Comparison of ENCODE assay signal across 33 cellular contexts in genomic region chr10:118992496-118992895, GRCh38.
"Had no signal": no experiment of that assay in that cellular context is flagged by ENCODE, and none has a peak within 500 bp of the region (broad histone marks: within the 10 kb centered on the region; RNA-seq: fewer than 3 reads in every experiment).

No MANE protein-coding gene starts in this region.

- DNase-seq: Karpas-422, Kasumi-1, KBM-7, KG1, MG63, MM.1S, MV-4-11, NCI-H1048, NCI-H1092, NCI-H1092 treated with DMSO at 0.1 percent for 48 hours, NCI-H1105, NCI-H1105 treated with DMSO at 0.1 percent for 48 hours, NCI-H1417, NCI-H1417 treated with DMSO at 0.1 percent for 48 hours, NCI-H1436, NCI-H1436 treated with DMSO at 0.1 percent for 48 hours, NCI-H1694, NCI-H1694 treated with DMSO at 0.1 percent for 48 hours, NCI-H187, NCI-H187 treated with DMSO at 0.1 percent for 48 hours, NCI-H1930, NCI-H2029, NCI-H2029 treated with DMSO at 0.1 percent for 48 hours, NCI-H2081, NCI-H2081 treated with DMSO at 0.1 percent for 48 hours, NCI-H2107, NCI-H2171, NCI-H2171 treated with DMSO at 0.1 percent for 48 hours, NCI-H2227 treated with DMSO at 0.1 percent for 48 hours, NCI-H226, NCI-H345, NCI-H446, NCI-H446 treated with DMSO at 0.1 percent for 48 hours had no signal
